9 cellular contexts compared by ENCODE assay signal in the genomic region with DNA sequence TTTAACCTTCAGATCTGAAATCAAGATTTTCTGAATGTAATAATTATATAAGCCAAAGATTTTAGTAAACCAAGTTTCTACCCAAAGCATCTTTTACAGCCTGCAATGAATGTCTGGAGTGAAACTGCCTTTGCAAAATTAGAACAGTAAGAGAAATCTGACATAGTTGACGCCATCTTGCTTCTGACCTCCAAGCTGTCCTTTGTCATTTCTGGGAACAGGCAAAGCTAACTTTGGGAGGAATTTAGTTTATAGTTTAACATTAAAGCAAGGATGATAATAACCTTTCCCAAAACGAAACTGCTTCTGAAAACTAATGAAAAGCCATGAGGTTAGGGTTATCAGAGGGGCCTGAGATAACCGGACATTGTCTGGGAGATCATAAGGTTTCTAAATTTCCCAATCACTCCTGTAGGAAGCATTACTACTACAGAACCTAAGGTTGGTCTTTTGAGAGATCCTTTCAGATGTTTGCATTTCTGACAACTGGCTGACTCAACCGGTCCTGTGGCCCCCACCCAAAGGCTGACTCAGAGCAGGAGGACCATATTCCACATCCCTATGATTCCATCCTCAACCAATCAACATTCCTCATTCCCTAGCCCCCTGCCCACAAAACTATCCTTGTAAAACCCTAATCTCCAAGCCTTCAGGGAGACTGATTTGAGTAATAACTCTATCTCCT.
DNase-seq lines count a peak whose midpoint lies in the region; ATAC-seq and TF ChIP-seq lines count a peak whose summit lies in the region.
"Had no signal": no experiment of that assay in that cellular context is flagged by ENCODE, and none has a peak within 500 bp of the region (broad histone marks: within the 10 kb centered on the region; RNA-seq: fewer than 3 reads in every experiment).

No MANE protein-coding gene starts in this region.

- H3K4me1 Mint-ChIP-seq in activated T-cell treated with anti-CD3 and anti-CD28 coated beads, Interleukin-2, amount 50 U/mL, for 4 hours (ENCODE audit: low read depth) = peaks cover 56% of the 10 kb centered on the region

- H3K9me3 Mint-ChIP-seq in activated T-cell treated with anti-CD3 and anti-CD28 coated beads, Interleukin-2, amount 50 U/mL, for 4 hours = peaks cover 8% of the 10 kb centered on the region

- H3K27me3 ChIP-seq in left ventricle myocardium inferior (ENCODE audit: low read depth) (no peaks in the 10 kb centered on the region), foreskin keratinocyte (no peaks in the 10 kb centered on the region)

- H3K9me3 ChIP-seq in left ventricle myocardium inferior (replicated peaks) (no peaks in the 10 kb centered on the region), SK-N-MC (ENCODE audit: low read depth, low read length) (no peaks in the 10 kb centered on the region)

- H3K36me3 Mint-ChIP-seq in activated T-cell treated with anti-CD3 and anti-CD28 coated beads, Interleukin-2, amount 50 U/mL, for 4 hours (ENCODE audit: insufficient read depth) = peaks cover 19% of the 10 kb centered on the region

- H3K4me3 ChIP-seq in left ventricle myocardium inferior (no peak overlapping the region), SK-N-MC (peak overlapping the region; percentile 50; the same call in 1 of the 2 replicates)

- no peak overlapping the region for H3K4me3 Mint-ChIP-seq in activated T-cell treated with anti-CD3 and anti-CD28 coated beads, Interleukin-2, amount 50 U/mL, for 4 hours

- H3K36me3 ChIP-seq in left ventricle myocardium inferior = no peaks in the 10 kb centered on the region
- no peaks in the 10 kb centered on the region for H3K36me3 ChIP-seq in SK-N-MC (ENCODE audit: insufficient read depth, low read length)
- H3K36me3 ChIP-seq: WERI-Rb-1 had no signal

- DNase-seq in left ventricle myocardium inferior (no peak), Right ventricle myocardium inferior (ENCODE audit: missing footprints) (no peak), SK-N-MC (ENCODE audit: low read depth, low spot score) (no peak), foreskin keratinocyte (peak in 1 of 2 donors; percentile 78), superior temporal gyrus (ENCODE audit: extremely low spot score) (peak; percentile 3), omental fat pad (ENCODE audit: low spot score) (no peak), NCI-H2171 (lab: John Stamatoyannopoulos, UW) (no peak)
- DNase-seq in activated T-cell treated with anti-CD3 and anti-CD28 coated beads, Interleukin-2, amount 50 U/mL, for 4 hours = no peak
- DNase-seq: WERI-Rb-1 had no signal

- TF ChIP-seq CTCF in left ventricle myocardium inferior (IDR thresholded peaks at IDR 0.05; ENCODE audit: borderline replicate concordance) (no peak), foreskin keratinocyte (conservative IDR thresholded peaks at IDR 0.05) (no peak), omental fat pad (IDR thresholded peaks at IDR 0.05) (no peak)

- ATAC-seq in Right ventricle myocardium inferior (no peak), foreskin keratinocyte (peak; percentile 57), omental fat pad (ENCODE audit: low FRiP score) (no peak)
- ATAC-seq in activated T-cell treated with anti-CD3 and anti-CD28 coated beads, Interleukin-2, amount 50 U/mL, for 4 hours = no peak

- H3K27ac ChIP-seq in left ventricle myocardium inferior (replicated peaks) (peak overlapping the region; percentile 84), SK-N-MC (peak overlapping the region; percentile 78; the same call in 1 of the 2 replicates), foreskin keratinocyte (no peak overlapping the region)
- H3K27ac ChIP-seq: WERI-Rb-1 had no signal

- peaks cover 55% of the 10 kb centered on the region for H3K4me1 ChIP-seq in left ventricle myocardium inferior
- peaks cover 30% of the 10 kb centered on the region for H3K4me1 ChIP-seq in foreskin keratinocyte

- no peak overlapping the region for H3K9ac ChIP-seq in SK-N-MC (ENCODE audit: insufficient read length)

- intact Hi-C loops in left ventricle myocardium inferior (cut with micrococcal nuclease) = no loop called here
- intact Hi-C loops in Right ventricle myocardium inferior (cut with DNase I) = no loop called here

- no peaks in the 10 kb centered on the region for H3K27me3 Mint-ChIP-seq in activated T-cell treated with anti-CD3 and anti-CD28 coated beads, Interleukin-2, amount 50 U/mL, for 4 hours (ENCODE audit: low read depth)
